9 cellular contexts compared by ENCODE assay signal in genomic region chr7:150325110-150325611, GRCh38. TPM values are rescaled to one million over a fixed set of nuclear protein-coding genes. Genes with fewer than 3 reads are reported as not detected.
DNase-seq lines count a peak whose midpoint lies in the region; ATAC-seq lines count a peak whose summit lies in the region.
"Had no signal": no experiment of that assay in that cellular context is flagged by ENCODE, and none has a peak within 500 bp of the region (broad histone marks: within the 10 kb centered on the region; RNA-seq: fewer than 3 reads in every experiment).

No MANE protein-coding gene starts in this region.

- ATAC-seq in activated CD8-positive, alpha-beta T cell treated with anti-CD3 and anti-CD28 coated beads, Interleukin-2, amount 10 ng/mL, durations not matched to agents 7 days and 5 days, result no peak
- ATAC-seq in stimulated activated naive B cell treated with anti-CD40 and anti-IgM and Interleukin-4, amounts not matched to agents 10 μg/mL and 1 μg/mL and 100 μg/mL, for 72 hours (replicated peaks), result no peak
- ATAC-seq in HG03159 (IDR thresholded peaks at IDR 0.05; ENCODE audit: unreplicated experiment) (no peak), esophagus mucosa (no peak)

- H3K36me3 Mint-ChIP-seq in activated CD4-positive, alpha-beta T cell treated with anti-CD3 and anti-CD28 coated beads, Interleukin-2, amount 10 ng/mL, durations not matched to agents 7 days and 5 days (ENCODE audit: low read depth), result peaks cover 40% of the 10 kb centered on the region
- peaks cover 46% of the 10 kb centered on the region for H3K36me3 Mint-ChIP-seq in activated CD8-positive, alpha-beta T cell treated with anti-CD3 and anti-CD28 coated beads, Interleukin-2, amount 10 ng/mL, durations not matched to agents 7 days and 5 days (ENCODE audit: low read depth)
- peaks cover 16 to 24% (median 21%) of the 10 kb centered on the region in 3 donors for H3K36me3 Mint-ChIP-seq in immature natural killer cell
- H3K36me3 Mint-ChIP-seq in stimulated activated naive B cell treated with anti-CD40 and anti-IgM and Interleukin-4, amounts not matched to agents 10 μg/mL and 1 μg/mL and 100 μg/mL, for 72 hours, result peaks cover 37 to 39% of the 10 kb centered on the region in 2 donors

- no peaks in the 10 kb centered on the region for H3K9me3 Mint-ChIP-seq in activated CD4-positive, alpha-beta T cell treated with anti-CD3 and anti-CD28 coated beads, Interleukin-2, amount 10 ng/mL, durations not matched to agents 7 days and 5 days
- H3K9me3 Mint-ChIP-seq in activated CD8-positive, alpha-beta T cell treated with anti-CD3 and anti-CD28 coated beads, Interleukin-2, amount 10 ng/mL, durations not matched to agents 7 days and 5 days (ENCODE audit: insufficient read depth), result no peaks in the 10 kb centered on the region
- H3K9me3 Mint-ChIP-seq in immature natural killer cell, result no peaks in the 10 kb centered on the region
- no peaks in the 10 kb centered on the region for H3K9me3 Mint-ChIP-seq in stimulated activated naive B cell treated with anti-CD40 and anti-IgM and Interleukin-4, amounts not matched to agents 10 μg/mL and 1 μg/mL and 100 μg/mL, for 72 hours

- DNase-seq in activated CD4-positive, alpha-beta T cell treated with anti-CD3 and anti-CD28 coated beads, Interleukin-2, amount 10 ng/mL, durations not matched to agents 7 days and 5 days, result no peak
- DNase-seq in activated CD4-positive, alpha-beta T cell treated with anti-CD3 and anti-CD28 coated beads for 1 hour, result no peak
- no peak for DNase-seq in activated CD8-positive, alpha-beta T cell treated with anti-CD3 and anti-CD28 coated beads, Interleukin-2, amount 10 ng/mL, durations not matched to agents 7 days and 5 days
- DNase-seq in immature natural killer cell (no peak), LoVo (ENCODE audit: low spot score) (no peak)
- no peak for DNase-seq in stimulated activated naive B cell treated with anti-CD40 and anti-IgM and Interleukin-4, amounts not matched to agents 10 μg/mL and 1 μg/mL and 100 μg/mL, for 72 hours
- DNase-seq: NCI-H1417 treated with DMSO at 0.1 percent for 48 hours had no signal

- CTCF ChIA-PET in activated CD4-positive, alpha-beta T cell treated with anti-CD3 and anti-CD28 coated beads, Interleukin-2, amount 10 ng/mL, durations not matched to agents 7 days and 5 days (lab: Charles Lee), result interaction anchor here (0.8 kb wide), 1 partner anchor 12 kb away, joined by 3 read pairs; no protein-coding TSS in a partner anchor
- CTCF ChIA-PET in activated CD8-positive, alpha-beta T cell treated with anti-CD3 and anti-CD28 coated beads, Interleukin-2, amount 10 ng/mL, durations not matched to agents 7 days and 5 days (lab: Charles Lee), result interaction anchor here (1.4 to 1.5 kb wide), 2 partner anchors 9 to 21 kb away, joined by 3 to 5 read pairs; no protein-coding TSS in a partner anchor

- peaks cover 39% of the 10 kb centered on the region for H3K4me1 Mint-ChIP-seq in activated CD4-positive, alpha-beta T cell treated with anti-CD3 and anti-CD28 coated beads, Interleukin-2, amount 10 ng/mL, durations not matched to agents 7 days and 5 days
- H3K4me1 Mint-ChIP-seq in activated CD8-positive, alpha-beta T cell treated with anti-CD3 and anti-CD28 coated beads, Interleukin-2, amount 10 ng/mL, durations not matched to agents 7 days and 5 days (ENCODE audit: low read depth), result peaks cover 30% of the 10 kb centered on the region
- peaks cover 31 to 34% of the 10 kb centered on the region in 2 donors for H3K4me1 Mint-ChIP-seq in immature natural killer cell
- peaks cover 38 to 64% of the 10 kb centered on the region in 2 donors for H3K4me1 Mint-ChIP-seq in stimulated activated naive B cell treated with anti-CD40 and anti-IgM and Interleukin-4, amounts not matched to agents 10 μg/mL and 1 μg/mL and 100 μg/mL, for 72 hours

- H3K4me3 Mint-ChIP-seq in activated CD4-positive, alpha-beta T cell treated with anti-CD3 and anti-CD28 coated beads, Interleukin-2, amount 10 ng/mL, durations not matched to agents 7 days and 5 days, result peak overlapping the region; percentile 97
- H3K4me3 Mint-ChIP-seq in activated CD8-positive, alpha-beta T cell treated with anti-CD3 and anti-CD28 coated beads, Interleukin-2, amount 10 ng/mL, durations not matched to agents 7 days and 5 days, result peak overlapping the region; percentile 91
- peak overlapping the region in 4 of 5 donors; percentile 96 to 99 (median 98) for H3K4me3 Mint-ChIP-seq in immature natural killer cell
- H3K4me3 Mint-ChIP-seq in stimulated activated naive B cell treated with anti-CD40 and anti-IgM and Interleukin-4, amounts not matched to agents 10 μg/mL and 1 μg/mL and 100 μg/mL, for 72 hours, result peak overlapping the region; percentile 96 to 97

- POLR2A ChIA-PET in activated CD4-positive, alpha-beta T cell treated with anti-CD3 and anti-CD28 coated beads, Interleukin-2, amount 10 ng/mL, durations not matched to agents 7 days and 5 days (lab: Charles Lee), result no interaction called here
- POLR2A ChIA-PET in activated CD8-positive, alpha-beta T cell treated with anti-CD3 and anti-CD28 coated beads, Interleukin-2, amount 10 ng/mL, durations not matched to agents 7 days and 5 days (lab: Charles Lee), result interaction anchor here (1.4 kb wide), 1 partner anchor 79 kb away, joined by 3 read pairs; no protein-coding TSS in a partner anchor

- no peaks in the 10 kb centered on the region for H3K27me3 Mint-ChIP-seq in activated CD4-positive, alpha-beta T cell treated with anti-CD3 and anti-CD28 coated beads, Interleukin-2, amount 10 ng/mL, durations not matched to agents 7 days and 5 days
- no peaks in the 10 kb centered on the region for H3K27me3 Mint-ChIP-seq in activated CD8-positive, alpha-beta T cell treated with anti-CD3 and anti-CD28 coated beads, Interleukin-2, amount 10 ng/mL, durations not matched to agents 7 days and 5 days (ENCODE audit: low read depth)
- H3K27me3 Mint-ChIP-seq in immature natural killer cell (ENCODE audit: low read depth in 3 of 3), result peaks cover 0 to 2% (median 2%) of the 10 kb centered on the region in 3 donors
- H3K27me3 Mint-ChIP-seq in stimulated activated naive B cell treated with anti-CD40 and anti-IgM and Interleukin-4, amounts not matched to agents 10 μg/mL and 1 μg/mL and 100 μg/mL, for 72 hours, result no peaks in the 10 kb centered on the region

- H3K27ac Mint-ChIP-seq in activated CD4-positive, alpha-beta T cell treated with anti-CD3 and anti-CD28 coated beads, Interleukin-2, amount 10 ng/mL, durations not matched to agents 7 days and 5 days, result peak overlapping the region; percentile 99
- peak overlapping the region; percentile 97 for H3K27ac Mint-ChIP-seq in activated CD8-positive, alpha-beta T cell treated with anti-CD3 and anti-CD28 coated beads, Interleukin-2, amount 10 ng/mL, durations not matched to agents 7 days and 5 days
- H3K27ac Mint-ChIP-seq in immature natural killer cell, result peak overlapping the region in 5 of 6 donors; percentile 76 to 98 (median 98)
- no peak overlapping the region for H3K27ac Mint-ChIP-seq in stimulated activated naive B cell treated with anti-CD40 and anti-IgM and Interleukin-4, amounts not matched to agents 10 μg/mL and 1 μg/mL and 100 μg/mL, for 72 hours

RNA-seq across cellular contexts. Expression of gene ACTR3C, which starts 1.8 kb away (rescaled TPM):
- 1 to 10 TPM; 5.0 to 6.1 TPM for total RNA-seq in activated CD4-positive, alpha-beta T cell treated with anti-CD3 and anti-CD28 coated beads, Interleukin-2, amount 10 ng/mL, durations not matched to agents 7 days and 5 days
- 1 to 10 TPM; 4.6 TPM for total RNA-seq in activated CD8-positive, alpha-beta T cell treated with anti-CD3 and anti-CD28 coated beads, Interleukin-2, amount 10 ng/mL, durations not matched to agents 7 days and 5 days
- 1 to 10 TPM; 3.6 to 8.8 (median 6.5) TPM for polyA plus RNA-seq in immature natural killer cell
- total RNA-seq in esophagus mucosa, result 6.1 TPM

RNA-seq across cellular contexts. Expression of gene LRRC61, which starts 2.0 kb away (rescaled TPM):
- total RNA-seq in activated CD4-positive, alpha-beta T cell treated with anti-CD3 and anti-CD28 coated beads, Interleukin-2, amount 10 ng/mL, durations not matched to agents 7 days and 5 days, result 10 to 100 TPM; 12.8 to 14.9 TPM
- total RNA-seq in activated CD8-positive, alpha-beta T cell treated with anti-CD3 and anti-CD28 coated beads, Interleukin-2, amount 10 ng/mL, durations not matched to agents 7 days and 5 days, result 10 to 100 TPM; 21.0 to 21.4 TPM
- polyA plus RNA-seq in immature natural killer cell, result 10 to 100 TPM; 19.4 to 26.6 (median 20.6) TPM
- total RNA-seq in esophagus mucosa, result 9.6 TPM

RNA-seq across cellular contexts. Expression of gene RARRES2, which starts 16.3 kb away (rescaled TPM):
- total RNA-seq in activated CD4-positive, alpha-beta T cell treated with anti-CD3 and anti-CD28 coated beads, Interleukin-2, amount 10 ng/mL, durations not matched to agents 7 days and 5 days, result not detected
- total RNA-seq in activated CD8-positive, alpha-beta T cell treated with anti-CD3 and anti-CD28 coated beads, Interleukin-2, amount 10 ng/mL, durations not matched to agents 7 days and 5 days, result not detected
- not detected for polyA plus RNA-seq in immature natural killer cell
- 7.5 TPM for total RNA-seq in esophagus mucosa

RNA-seq across cellular contexts. Expression of gene REPIN1, which starts 43.5 kb away (rescaled TPM):
- 10 to 100 TPM; 45.1 to 54.6 TPM for total RNA-seq in activated CD4-positive, alpha-beta T cell treated with anti-CD3 and anti-CD28 coated beads, Interleukin-2, amount 10 ng/mL, durations not matched to agents 7 days and 5 days
- total RNA-seq in activated CD8-positive, alpha-beta T cell treated with anti-CD3 and anti-CD28 coated beads, Interleukin-2, amount 10 ng/mL, durations not matched to agents 7 days and 5 days, result 10 to 100 TPM; 40.9 to 43.1 TPM
- 10 to 100 TPM; 40.6 to 86.0 (median 43.2) TPM for polyA plus RNA-seq in immature natural killer cell
- 44.9 TPM for total RNA-seq in esophagus mucosa

RNA-seq across cellular contexts. Expression of gene ZNF775, which starts 54.0 kb away (rescaled TPM):
- 1 to 10 TPM; 4.2 to 4.4 TPM for total RNA-seq in activated CD4-positive, alpha-beta T cell treated with anti-CD3 and anti-CD28 coated beads, Interleukin-2, amount 10 ng/mL, durations not matched to agents 7 days and 5 days
- 1 to 10 TPM; 6.7 to 7.7 TPM for total RNA-seq in activated CD8-positive, alpha-beta T cell treated with anti-CD3 and anti-CD28 coated beads, Interleukin-2, amount 10 ng/mL, durations not matched to agents 7 days and 5 days
- polyA plus RNA-seq in immature natural killer cell, result 1 to 10 TPM; 3.3 to 5.5 (median 5.5) TPM
- 1.3 TPM for total RNA-seq in esophagus mucosa
